ENCODE assay signal across 9 cellular contexts in the genomic region with DNA sequence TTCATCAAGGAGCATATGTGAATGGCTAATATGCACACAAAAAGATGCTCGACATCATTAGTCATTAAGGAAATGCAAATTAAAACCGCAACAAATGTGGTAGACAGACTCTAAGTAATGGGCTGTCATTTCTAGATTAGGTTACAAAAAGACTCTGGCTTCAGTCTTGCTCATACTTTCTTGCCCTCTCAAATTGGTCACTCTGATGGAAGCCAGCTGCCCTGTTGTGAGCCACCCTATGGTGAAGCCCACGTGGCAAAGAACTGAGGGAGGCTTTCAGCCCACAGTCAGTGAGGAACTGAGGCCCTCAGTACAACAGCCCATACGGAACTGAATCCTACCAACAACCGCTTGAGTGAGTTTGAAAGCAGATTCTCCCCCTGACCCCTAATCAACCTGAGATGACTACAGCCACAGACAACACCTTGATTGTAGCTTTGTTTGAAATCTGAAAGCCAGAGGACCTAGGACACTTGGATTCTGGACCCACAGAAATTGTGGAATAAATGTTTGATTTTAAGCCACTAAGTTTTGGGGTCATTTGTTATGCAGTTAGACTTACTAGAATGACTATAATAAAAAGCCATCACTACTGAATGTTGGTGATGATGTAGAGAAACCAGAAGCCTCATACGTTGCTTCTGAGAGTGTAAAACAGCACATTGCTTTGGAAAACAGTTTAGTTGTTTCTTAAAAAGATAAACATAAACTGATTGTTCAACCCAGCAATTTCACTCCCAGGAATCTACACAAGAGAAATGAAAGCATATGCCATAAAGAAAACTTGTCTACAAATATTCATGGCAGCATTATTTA. TPM values are rescaled to one million over a fixed set of nuclear protein-coding genes. Genes with fewer than 3 reads are reported as not detected.
DNase-seq lines count a peak whose midpoint lies in the region; ATAC-seq and TF ChIP-seq lines count a peak whose summit lies in the region.
"Had no signal": no experiment of that assay in that cellular context is flagged by ENCODE, and none has a peak within 500 bp of the region (broad histone marks: within the 10 kb centered on the region; RNA-seq: fewer than 3 reads in every experiment).

No MANE protein-coding gene starts in this region.

- ATAC-seq in T-cell (replicated peaks in 1 of 4): no peak

- H3K4me3 ChIP-seq in MG63: no peak overlapping the region

- POLR2A ChIA-PET in activated CD4-positive, alpha-beta T cell treated with anti-CD3 and anti-CD28 coated beads, Interleukin-2, amount 10 ng/mL, durations not matched to agents 7 days and 5 days (lab: Charles Lee): no interaction called here
- POLR2A ChIA-PET in T-cell (lab: Charles Lee): no interaction called here

- no peaks in the 10 kb centered on the region for H3K9me3 Mint-ChIP-seq in activated CD4-positive, alpha-beta T cell treated with anti-CD3 and anti-CD28 coated beads, Interleukin-2, amount 10 ng/mL, durations not matched to agents 7 days and 5 days
- no peaks in the 10 kb centered on the region for H3K9me3 Mint-ChIP-seq in HFFc6
- no peaks in the 10 kb centered on the region for H3K9me3 Mint-ChIP-seq in nephron progenitor cell
- no peaks in the 10 kb centered on the region for H3K9me3 Mint-ChIP-seq in T-cell

- no peaks in the 10 kb centered on the region for H3K36me3 Mint-ChIP-seq in activated CD4-positive, alpha-beta T cell treated with anti-CD3 and anti-CD28 coated beads, Interleukin-2, amount 10 ng/mL, durations not matched to agents 7 days and 5 days (ENCODE audit: low read depth)
- H3K36me3 Mint-ChIP-seq in HFFc6 (ENCODE audit: low read depth) (no peaks in the 10 kb centered on the region), nephron progenitor cell (ENCODE audit: low read depth) (no peaks in the 10 kb centered on the region), T-cell (peaks cover 4% of the 10 kb centered on the region)

- TF ChIP-seq CTCF in HFFc6 (IDR thresholded peaks at IDR 0.05): no peak
- TF ChIP-seq CTCF in nephron progenitor cell (IDR thresholded peaks at IDR 0.05): no peak

- CTCF ChIA-PET in activated CD4-positive, alpha-beta T cell treated with anti-CD3 and anti-CD28 coated beads, Interleukin-2, amount 10 ng/mL, durations not matched to agents 7 days and 5 days (lab: Charles Lee): interaction anchor here (0.6 kb wide), 1 partner anchor 764 kb away, joined by 3 read pairs; no protein-coding TSS in a partner anchor
- CTCF ChIA-PET in T-cell (lab: Charles Lee): no interaction called here

- no peaks in the 10 kb centered on the region for H3K36me3 ChIP-seq in MG63

- intact Hi-C loops in head of caudate nucleus (cut with DNase I): no loop called here

- no peak overlapping the region for H3K4me3 Mint-ChIP-seq in activated CD4-positive, alpha-beta T cell treated with anti-CD3 and anti-CD28 coated beads, Interleukin-2, amount 10 ng/mL, durations not matched to agents 7 days and 5 days
- no peak overlapping the region for H3K4me3 Mint-ChIP-seq in HFFc6
- no peak overlapping the region for H3K4me3 Mint-ChIP-seq in nephron progenitor cell
- no peak overlapping the region for H3K4me3 Mint-ChIP-seq in T-cell

- no peaks in the 10 kb centered on the region for H3K9me3 ChIP-seq in MG63

- H3K4me1 Mint-ChIP-seq in activated CD4-positive, alpha-beta T cell treated with anti-CD3 and anti-CD28 coated beads, Interleukin-2, amount 10 ng/mL, durations not matched to agents 7 days and 5 days: peaks cover 2% of the 10 kb centered on the region
- H3K4me1 Mint-ChIP-seq in HFFc6 (ENCODE audit: low read depth) (peaks cover 33% of the 10 kb centered on the region), nephron progenitor cell (peaks cover 42% of the 10 kb centered on the region), T-cell (peaks cover 0 to 2% (median 0%) of the 10 kb centered on the region in 3 donors)

- H3K27me3 ChIP-seq in MG63: no peaks in the 10 kb centered on the region

- no peaks in the 10 kb centered on the region for H3K27me3 Mint-ChIP-seq in activated CD4-positive, alpha-beta T cell treated with anti-CD3 and anti-CD28 coated beads, Interleukin-2, amount 10 ng/mL, durations not matched to agents 7 days and 5 days
- H3K27me3 Mint-ChIP-seq in HFFc6 (ENCODE audit: insufficient read depth) (no peaks in the 10 kb centered on the region; the same call in none of the 2 replicates), nephron progenitor cell (ENCODE audit: low read depth, poor library complexity) (peaks cover 3% of the 10 kb centered on the region), T-cell (no peaks in the 10 kb centered on the region)

- peak; percentile 7 to 20 for DNase-seq in activated CD4-positive, alpha-beta T cell treated with anti-CD3 and anti-CD28 coated beads, Interleukin-2, amount 50 U/mL, for 48 hours
- no peak for DNase-seq in activated CD4-positive, alpha-beta T cell treated with anti-CD3 and anti-CD28 coated beads, Interleukin-2, amount 10 ng/mL, durations not matched to agents 7 days and 5 days
- DNase-seq in HFFc6 (peak; percentile 45), MG63 (peak; percentile 13), nephron progenitor cell (peak; percentile 4), head of caudate nucleus (no peak), GF-D8 (lab: John Stamatoyannopoulos, UW) (no peak), T-cell (no peak)
- DNase-seq: small intestine had no signal

- H3K27ac Mint-ChIP-seq in activated CD4-positive, alpha-beta T cell treated with anti-CD3 and anti-CD28 coated beads, Interleukin-2, amount 10 ng/mL, durations not matched to agents 7 days and 5 days: no peak overlapping the region
- H3K27ac Mint-ChIP-seq in HFFc6 (peak overlapping the region; percentile 67), nephron progenitor cell (no peak overlapping the region), T-cell (no peak overlapping the region)

RNA-seq across cellular contexts. Expression of a gene that starts 45.7 kb away (rescaled TPM):
- total RNA-seq in activated CD4-positive, alpha-beta T cell treated with anti-CD3 and anti-CD28 coated beads, Interleukin-2, amount 10 ng/mL, durations not matched to agents 7 days and 5 days: 1 to 10 TPM; 2.0 to 2.2 TPM
- 1 to 10 TPM; 4.2 to 7.4 (median 6.4) TPM for total RNA-seq in HFFc6 (2021; fragmentation: NEBNext Ultra II Directional; extraction: Animal tissue kit (Norgen Biotek cat#: 25700))
- 2.2 and 5.6 TPM in 2 replicates for total RNA-seq in MG63 (2014; rRNA removed; shearing (Covaris generic); ENCODE audit: low replicate concordance)
- total RNA-seq in T-cell: 1 to 10 TPM in 4 of 5 donors, under 1 TPM in 1; 0.60 to 3.7 (median 1.9) TPM

RNA-seq across cellular contexts. Expression of a gene that starts 55.3 kb away (rescaled TPM):
- under 1 TPM in 1 of 2 experiments, not detected in 1; 0.06 TPM for total RNA-seq in activated CD4-positive, alpha-beta T cell treated with anti-CD3 and anti-CD28 coated beads, Interleukin-2, amount 10 ng/mL, durations not matched to agents 7 days and 5 days
- total RNA-seq in HFFc6 (2021; fragmentation: NEBNext Ultra II Directional; extraction: Animal tissue kit (Norgen Biotek cat#: 25700)): under 1 TPM; 0.02 to 0.14 (median 0.09) TPM
- total RNA-seq in MG63 (2014; rRNA removed; shearing (Covaris generic); ENCODE audit: low replicate concordance): not detected in 2 replicates
- not detected for total RNA-seq in T-cell

Comparison
In these comparisons a context has a peak if more than half of its experiments do, and no peak if none do; other contexts are left out.
1. DNase-seq: peak in activated CD4-positive, alpha-beta T cell treated with anti-CD3 and anti-CD28 coated beads, Interleukin-2, amount 50 U/mL, for 48 hours (2 of 2), HFFc6 (single experiment), MG63 (single experiment) and nephron progenitor cell (single experiment); none in activated CD4-positive, alpha-beta T cell treated with anti-CD3 and anti-CD28 coated beads, Interleukin-2, amount 10 ng/mL, durations not matched to agents 7 days and 5 days (single experiment), head of caudate nucleus (0 of 42), GF-D8 (single experiment) and T-cell (0 of 34).